In genomic region chr16:85608887-85609286, GRCh38 we compare ENCODE assay signal across 25 cellular contexts. TPM values are rescaled to one million over a fixed set of nuclear protein-coding genes. Genes with fewer than 3 reads are reported as not detected.
DNase-seq lines count a peak whose midpoint lies in the region; ATAC-seq and TF ChIP-seq lines count a peak whose summit lies in the region.
"Had no signal": no experiment of that assay in that cellular context is flagged by ENCODE, and none has a peak within 500 bp of the region (broad histone marks: within the 10 kb centered on the region; RNA-seq: fewer than 3 reads in every experiment).

No MANE protein-coding gene starts in this region.

- H3K36me3 Mint-ChIP-seq in stimulated activated effector memory CD8-positive, alpha-beta T cell treated with anti-CD3 and anti-CD28 coated beads, Interleukin-12 subunit alpha, Interleukin-12 subunit beta, amount 100 ng/mL, for 72 hours, result peaks cover 7% of the 10 kb centered on the region
- no peaks in the 10 kb centered on the region for H3K36me3 Mint-ChIP-seq in activated CD8-positive, alpha-beta T cell treated with anti-CD3 and anti-CD28 coated beads, Interleukin-2, amount 10 ng/mL, durations not matched to agents 7 days and 5 days (ENCODE audit: low read depth)
- H3K36me3 Mint-ChIP-seq: memory B cell had no signal

- no peaks in the 10 kb centered on the region for H3K27me3 Mint-ChIP-seq in activated CD8-positive, alpha-beta T cell treated with anti-CD3 and anti-CD28 coated beads, Interleukin-2, amount 10 ng/mL, durations not matched to agents 7 days and 5 days (ENCODE audit: low read depth)
- H3K27me3 Mint-ChIP-seq: memory B cell; stimulated activated naive B cell treated with anti-CD40 and anti-IgM and Interleukin-4, amounts not matched to agents 10 μg/mL and 1 μg/mL and 100 μg/mL, for 72 hours had no signal

- peak overlapping the region; percentile 68 for H3K4me3 Mint-ChIP-seq in stimulated activated effector memory CD8-positive, alpha-beta T cell treated with anti-CD3 and anti-CD28 coated beads, Interleukin-12 subunit alpha, Interleukin-12 subunit beta, amount 100 ng/mL, for 72 hours
- H3K4me3 Mint-ChIP-seq in activated CD8-positive, alpha-beta T cell treated with anti-CD3 and anti-CD28 coated beads, Interleukin-2, amount 10 ng/mL, durations not matched to agents 7 days and 5 days, result no peak overlapping the region
- H3K4me3 Mint-ChIP-seq: stimulated activated naive B cell treated with anti-CD40 and anti-IgM and Interleukin-4, amounts not matched to agents 10 μg/mL and 1 μg/mL and 100 μg/mL, for 72 hours had no signal

- H3K79me2 ChIP-seq in PC-9 (ENCODE audit: low read depth) (peaks cover 21% of the 10 kb centered on the region), PC-3 (ENCODE audit: low read length) (peaks cover 6% of the 10 kb centered on the region; the same call in 1 of the 2 replicates)

- no peaks in the 10 kb centered on the region for H3K9me3 Mint-ChIP-seq in stimulated activated effector memory CD8-positive, alpha-beta T cell treated with anti-CD3 and anti-CD28 coated beads, Interleukin-12 subunit alpha, Interleukin-12 subunit beta, amount 100 ng/mL, for 72 hours
- H3K9me3 Mint-ChIP-seq in activated CD8-positive, alpha-beta T cell treated with anti-CD3 and anti-CD28 coated beads, Interleukin-2, amount 10 ng/mL, durations not matched to agents 7 days and 5 days (ENCODE audit: insufficient read depth), result no peaks in the 10 kb centered on the region
- H3K9me3 Mint-ChIP-seq: CD4-positive, alpha-beta T cell; memory B cell; stimulated activated naive B cell treated with anti-CD40 and anti-IgM and Interleukin-4, amounts not matched to agents 10 μg/mL and 1 μg/mL and 100 μg/mL, for 72 hours had no signal

- peak overlapping the region; percentile 29 for H3K27ac Mint-ChIP-seq in stimulated activated effector memory CD8-positive, alpha-beta T cell treated with anti-CD3 and anti-CD28 coated beads, Interleukin-12 subunit alpha, Interleukin-12 subunit beta, amount 100 ng/mL, for 72 hours
- no peak overlapping the region for H3K27ac Mint-ChIP-seq in activated CD8-positive, alpha-beta T cell treated with anti-CD3 and anti-CD28 coated beads, Interleukin-2, amount 10 ng/mL, durations not matched to agents 7 days and 5 days
- H3K27ac Mint-ChIP-seq: CD4-positive, alpha-beta T cell; memory B cell; stimulated activated naive B cell treated with anti-CD40 and anti-IgM and Interleukin-4, amounts not matched to agents 10 μg/mL and 1 μg/mL and 100 μg/mL, for 72 hours had no signal

- H3K36me3 ChIP-seq in PC-9 (ENCODE audit: low read depth) (no peaks in the 10 kb centered on the region), muscle layer of colon (ENCODE audit: insufficient read depth, low read length) (peaks cover 4% of the 10 kb centered on the region), PC-3 (ENCODE audit: low read depth, low read length) (no peaks in the 10 kb centered on the region)
- H3K36me3 ChIP-seq: esophagus muscularis mucosa, right atrium auricular region, spleen, upper lobe of right lung had no signal

- H3K4me1 Mint-ChIP-seq in stimulated activated effector memory CD8-positive, alpha-beta T cell treated with anti-CD3 and anti-CD28 coated beads, Interleukin-12 subunit alpha, Interleukin-12 subunit beta, amount 100 ng/mL, for 72 hours, result peaks cover 45% of the 10 kb centered on the region
- peaks cover 47% of the 10 kb centered on the region for H3K4me1 Mint-ChIP-seq in activated CD8-positive, alpha-beta T cell treated with anti-CD3 and anti-CD28 coated beads, Interleukin-2, amount 10 ng/mL, durations not matched to agents 7 days and 5 days (ENCODE audit: low read depth)

- DNase-seq in GM13977 (ENCODE audit: low spot score), result no peak
- no peak for DNase-seq in PC-9
- no peak for DNase-seq in stimulated activated effector memory CD8-positive, alpha-beta T cell treated with anti-CD3 and anti-CD28 coated beads, Interleukin-12 subunit alpha, Interleukin-12 subunit beta, amount 100 ng/mL, for 72 hours (ENCODE audit: low spot score in 2 of 2)
- no peak for DNase-seq in PC-3
- no peak for DNase-seq in activated CD8-positive, alpha-beta T cell treated with anti-CD3 and anti-CD28 coated beads, Interleukin-2, amount 10 ng/mL, durations not matched to agents 7 days and 5 days
- DNase-seq in activated CD4-positive, CD25-positive, alpha-beta regulatory T cell treated with anti-CD3 and anti-CD28 coated beads, Interleukin-2, amount 50 U/mL, for 72 hours, result no peak
- DNase-seq: activated CD4-positive, alpha-beta T cell treated with anti-CD3 and anti-CD28 coated beads for 48 hours; activated gamma-delta T cell treated with Interleukin-2 at 50 U/mL for 16 hours; activated T-cell treated with anti-CD3 and anti-CD28 coated beads, Interleukin-2, amount 50 U/mL, for 1 hour; CD4-positive, alpha-beta T cell; foreskin keratinocyte; H9; Karpas-422; left cardiac atrium; NCI-H2171 treated with DMSO at 0.1 percent for 48 hours; NCI-H524; NK-92 treated with Interleukin-12 subunit alpha and Interleukin-12 subunit beta, amount 100 ng/mL, for 24 hours; SIG-M5; spleen; stimulated activated naive B cell treated with anti-CD40 and anti-IgM and Interleukin-4, amounts not matched to agents 10 μg/mL and 1 μg/mL and 100 μg/mL, for 72 hours; upper lobe of right lung had no signal

- in situ Hi-C loops in GM13977 (cut with MboI; ENCODE audit: low pct_unique_long_range_greater_than_20kb, low sequenced_read_pairs, unreplicated experiment), result loop anchor here (10.0 kb wide), 2 partner anchors 54 to 114 kb away; no protein-coding TSS in a partner anchor

- H3F3A ChIP-seq in PC-9 (ENCODE audit: insufficient read depth, low read depth) (peaks cover 20% of the 10 kb centered on the region), PC-3 (ENCODE audit: low read length, unreplicated experiment) (no peaks in the 10 kb centered on the region)

- CTCF ChIA-PET in PC-9 (lab: Charles Lee) (interaction anchor here (1.8 kb wide), 1 partner anchor 188 kb away, joined by 7 read pairs; no protein-coding TSS in a partner anchor), PC-3 (lab: Charles Lee) (interaction anchor here (0.5 kb wide), 1 partner anchor 75 kb away, joined by 3 read pairs; no protein-coding TSS in a partner anchor)
- CTCF ChIA-PET in activated CD8-positive, alpha-beta T cell treated with anti-CD3 and anti-CD28 coated beads, Interleukin-2, amount 10 ng/mL, durations not matched to agents 7 days and 5 days (lab: Charles Lee), result interaction anchor here (0.8 to 3.6 kb wide), 11 partner anchors 35 to 216 kb away, joined by 3 to 50 read pairs (median 11); no protein-coding TSS in a partner anchor

- H3K27me3 ChIP-seq in PC-9 (ENCODE audit: insufficient read depth, low read depth) (no peaks in the 10 kb centered on the region), muscle layer of colon (ENCODE audit: control insufficient read depth in 1 of 2, insufficient read depth in 2 of 2, low read length in 2 of 2) (no peaks in the 10 kb centered on the region), PC-3 (ENCODE audit: low read length) (no peaks in the 10 kb centered on the region)
- H3K27me3 ChIP-seq: esophagus muscularis mucosa, right atrium auricular region, upper lobe of right lung had no signal

- H2AFZ ChIP-seq in PC-9 (no peak overlapping the region), PC-3 (ENCODE audit: low read length) (no peak overlapping the region)

- peak; percentile 9 for TF ChIP-seq CTCF in GM13977 (IDR thresholded peaks at IDR 0.05; ENCODE audit: extremely low read depth, insufficient read depth, missing control alignments)
- no peak for TF ChIP-seq CTCF in PC-9 (conservative IDR thresholded peaks at IDR 0.05)
- TF ChIP-seq CTCF in PC-3 (conservative IDR thresholded peaks at IDR 0.05; ENCODE audit: low read depth, low read length), result no peak

- 0 out of 2 replicates have a peak overlapping the region, but pooled peaks have one; percentile 98 for H3K4me2 ChIP-seq in PC-9
- no peak overlapping the region for H3K4me2 ChIP-seq in PC-3 (ENCODE audit: low read length)

- H3K27ac ChIP-seq in PC-9, result no peak overlapping the region
- H3K27ac ChIP-seq in muscle layer of colon (ENCODE audit: low read depth, low read length), result peak overlapping the region; percentile 17
- H3K27ac ChIP-seq in PC-3 (ENCODE audit: low read length), result no peak overlapping the region
- H3K27ac ChIP-seq: esophagus muscularis mucosa, foreskin keratinocyte, right atrium auricular region, upper lobe of right lung had no signal

- no peak overlapping the region for H3K4me3 ChIP-seq in PC-9
- H3K4me3 ChIP-seq in muscle layer of colon (ENCODE audit: low read depth in 1 of 2, low read length in 2 of 2), result no peak overlapping the region
- no peak overlapping the region for H3K4me3 ChIP-seq in PC-3 (ENCODE audit: low read length)
- H3K4me3 ChIP-seq: esophagus muscularis mucosa, right atrium auricular region, spleen, upper lobe of right lung had no signal

- H3K9me2 ChIP-seq in PC-9 (ENCODE audit: insufficient read depth) (no peaks in the 10 kb centered on the region), PC-3 (replicated peaks; ENCODE audit: low read length) (no peaks in the 10 kb centered on the region)

- intact Hi-C loops in PC-9 (cut with micrococcal nuclease; ENCODE audit: unreplicated experiment) (no loop called here), PC-3 (cut with micrococcal nuclease) (no loop called here)

- H4K20me1 ChIP-seq in PC-9 (ENCODE audit: insufficient read depth) (peaks cover 43% of the 10 kb centered on the region), PC-3 (ENCODE audit: low read length) (no peaks in the 10 kb centered on the region)

- POLR2A ChIA-PET in PC-9 (lab: Charles Lee; ENCODE audit: unreplicated experiment) (no interaction called here), PC-3 (lab: Charles Lee; ENCODE audit: unreplicated experiment) (no interaction called here)
- POLR2A ChIA-PET in activated CD8-positive, alpha-beta T cell treated with anti-CD3 and anti-CD28 coated beads, Interleukin-2, amount 10 ng/mL, durations not matched to agents 7 days and 5 days (lab: Charles Lee), result interaction anchor here (4.5 kb wide), 1 partner anchor 55 kb away, joined by 34 read pairs; no protein-coding TSS in a partner anchor

- H3K9me3 ChIP-seq in PC-9 (ENCODE audit: insufficient read depth, low read depth) (no peaks in the 10 kb centered on the region), muscle layer of colon (ENCODE audit: low read length) (no peaks in the 10 kb centered on the region), PC-3 (ENCODE audit: low read length) (no peaks in the 10 kb centered on the region)
- H3K9me3 ChIP-seq: esophagus muscularis mucosa, right atrium auricular region, spleen, upper lobe of right lung had no signal

- BruUV-seq in PC-9 (replicated peaks; lab: Mats Ljungman, UMichigan), result no TSS peak
- no TSS peak for BruUV-seq in PC-3 (replicated peaks; lab: Mats Ljungman, UMichigan)

- ATAC-seq in stimulated activated effector memory CD8-positive, alpha-beta T cell treated with anti-CD3 and anti-CD28 coated beads, Interleukin-12 subunit alpha, Interleukin-12 subunit beta, amount 100 ng/mL, for 72 hours, result no peak
- ATAC-seq in PC-3, result no peak
- no peak for ATAC-seq in activated CD8-positive, alpha-beta T cell treated with anti-CD3 and anti-CD28 coated beads, Interleukin-2, amount 10 ng/mL, durations not matched to agents 7 days and 5 days
- ATAC-seq: foreskin keratinocyte; left cardiac atrium; stimulated activated naive B cell treated with anti-CD40 and anti-IgM and Interleukin-4, amounts not matched to agents 10 μg/mL and 1 μg/mL and 100 μg/mL, for 72 hours; upper lobe of right lung had no signal

- H3K9ac ChIP-seq in muscle layer of colon (ENCODE audit: low read length) (no peak overlapping the region), PC-3 (ENCODE audit: low read length) (no peak overlapping the region)

- H3K4me1 ChIP-seq in PC-9 (replicated peaks; ENCODE audit: insufficient read depth), result peaks cover 19% of the 10 kb centered on the region
- peaks cover 54% of the 10 kb centered on the region for H3K4me1 ChIP-seq in muscle layer of colon (ENCODE audit: insufficient read depth, low read length)
- peaks cover 20% of the 10 kb centered on the region for H3K4me1 ChIP-seq in PC-3 (ENCODE audit: insufficient read depth, low read length)

RNA-seq across cellular contexts. Expression of gene GSE1, which starts 4.2 kb away (rescaled TPM):
- 60.0 and 83.5 TPM in 2 replicates for total RNA-seq in PC-9 (2021)
- total RNA-seq in PC-3 (2014; rRNA removed), result 38.4 and 60.8 TPM in 2 replicates
- 10 to 100 TPM; 48.9 to 51.4 TPM for total RNA-seq in activated CD8-positive, alpha-beta T cell treated with anti-CD3 and anti-CD28 coated beads, Interleukin-2, amount 10 ng/mL, durations not matched to agents 7 days and 5 days
